In genomic region chr13:52412128-52412527, GRCh38 we compare ENCODE assay signal across 26 cellular contexts. TPM values are rescaled to one million over a fixed set of nuclear protein-coding genes. Genes with fewer than 3 reads are reported as not detected.
DNase-seq lines count a peak whose midpoint lies in the region; ATAC-seq and TF ChIP-seq lines count a peak whose summit lies in the region.
"Had no signal": no experiment of that assay in that cellular context is flagged by ENCODE, and none has a peak within 500 bp of the region (broad histone marks: within the 10 kb centered on the region; RNA-seq: fewer than 3 reads in every experiment).

No MANE protein-coding gene starts in this region.

- TF ChIP-seq CTCF in HEK293 (tag by site-specific recombination; IDR thresholded peaks at IDR 0.05) = no peak
- no peak for TF ChIP-seq CTCF in endothelial cell (IDR thresholded peaks at IDR 0.05; ENCODE audit: unreplicated experiment)
- no peak for TF ChIP-seq CTCF in nephron (IDR thresholded peaks at IDR 0.05; ENCODE audit: unreplicated experiment in 3 of 3)

- H3K27ac Mint-ChIP-seq in endothelial cell (ENCODE audit: unreplicated experiment) (peak overlapping the region; percentile 7), nephron (peak overlapping the region; percentile 32 to 83 (median 44))
- H3K27ac Mint-ChIP-seq: activated naive CD4-positive, alpha-beta T cell treated with anti-CD3 and anti-CD28 coated beads, Interleukin-2, amount 10 ng/mL, durations not matched to agents 7 days and 5 days had no signal

- H3K9me3 Mint-ChIP-seq in endothelial cell (ENCODE audit: unreplicated experiment) = no peaks in the 10 kb centered on the region
- no peaks in the 10 kb centered on the region for H3K9me3 Mint-ChIP-seq in nephron
- H3K9me3 Mint-ChIP-seq: activated naive CD4-positive, alpha-beta T cell treated with anti-CD3 and anti-CD28 coated beads, Interleukin-2, amount 10 ng/mL, durations not matched to agents 7 days and 5 days had no signal

- H3K27me3 ChIP-seq in ACC112 (ENCODE audit: insufficient read depth, low read length) = no peaks in the 10 kb centered on the region
- H3K27me3 ChIP-seq: ascending aorta, upper lobe of left lung had no signal

- peak overlapping the region; percentile 28 for H3K4me3 Mint-ChIP-seq in endothelial cell (ENCODE audit: unreplicated experiment)
- no peak overlapping the region for H3K4me3 Mint-ChIP-seq in nephron
- H3K4me3 Mint-ChIP-seq: activated naive CD4-positive, alpha-beta T cell treated with anti-CD3 and anti-CD28 coated beads, Interleukin-2, amount 10 ng/mL, durations not matched to agents 7 days and 5 days had no signal

- no peaks in the 10 kb centered on the region for H3K79me2 ChIP-seq in ACC112 (ENCODE audit: control insufficient read depth, insufficient read depth, low read length, unreplicated experiment)

- H3K4me1 ChIP-seq in ACC112 (ENCODE audit: control insufficient read depth, insufficient read depth, low read length, unreplicated experiment) (peaks cover 39% of the 10 kb centered on the region), HEK293 (ENCODE audit: control insufficient read depth, insufficient read depth, low read length) (no peaks in the 10 kb centered on the region)
- H3K4me1 ChIP-seq: ascending aorta, gastroesophageal sphincter, stomach, upper lobe of left lung had no signal

- CTCF ChIA-PET in HEK293 (lab: Yijun Ruan, JAX) = interaction anchor here (0.9 kb wide), 1 partner anchor 39 kb away, joined by 3 read pairs; no protein-coding TSS in a partner anchor

- H3K4me3 ChIP-seq in ACC112 (ENCODE audit: low read depth, low read length) (0 out of 2 replicates have a peak overlapping the region, but pooled peaks have one; percentile 4), HEK293 (ENCODE audit: low read depth, low read length) (no peak overlapping the region)
- H3K4me3 ChIP-seq: ascending aorta, gastroesophageal sphincter, lung, stomach, upper lobe of left lung had no signal

- H3K36me3 ChIP-seq in ACC112 (ENCODE audit: insufficient read depth, low read length) = peaks cover 2% of the 10 kb centered on the region; the same call in 1 of the 2 replicates
- H3K36me3 ChIP-seq in HEK293 (ENCODE audit: control insufficient read depth in 2 of 2, insufficient read depth in 1 of 2, low read length in 2 of 2) = peaks cover 0 to 22% of the 10 kb centered on the region in 2 experiments; a peak in 1 of 3 replicates

- no peak for ATAC-seq in HG03175 (IDR thresholded peaks at IDR 0.05; ENCODE audit: unreplicated experiment)
- no peak for ATAC-seq in HG02973 (IDR thresholded peaks at IDR 0.05; ENCODE audit: unreplicated experiment)
- ATAC-seq: gastroesophageal sphincter had no signal

- H3K9me3 ChIP-seq in HEK293 (ENCODE audit: control insufficient read depth, insufficient read depth, low read depth, low read length) = no peaks in the 10 kb centered on the region
- H3K9me3 ChIP-seq: ascending aorta, gastroesophageal sphincter, stomach, upper lobe of left lung had no signal

- H3K27ac ChIP-seq in ACC112 (ENCODE audit: low read depth, low read length) = peak overlapping the region; percentile 71
- H3K27ac ChIP-seq in HEK293 (ENCODE audit: extremely low read depth, low read depth, low read length) = no peak overlapping the region
- H3K27ac ChIP-seq: ascending aorta, gastroesophageal sphincter, stomach had no signal

- H3K36me3 Mint-ChIP-seq in endothelial cell (ENCODE audit: low read depth, unreplicated experiment) (peaks cover 22% of the 10 kb centered on the region), nephron (ENCODE audit: low read depth) (peaks cover 35% of the 10 kb centered on the region)

- DNase-seq in endothelial cell (ENCODE audit: low spot score) (no peak), DMS 273 (lab: John Stamatoyannopoulos, UW; ENCODE audit: unreplicated experiment) (no peak)
- no peak for DNase-seq in activated naive CD4-positive, alpha-beta T cell treated with Interleukin-2 at 50 U/mL for 16 hours
- DNase-seq: activated CD4-positive, alpha-beta T cell treated with anti-CD3 and anti-CD28 coated beads, Interleukin-2, amount 50 U/mL, for 48 hours; activated CD4-positive, CD25-positive, alpha-beta regulatory T cell; activated naive CD4-positive, alpha-beta T cell treated with anti-CD3 and anti-CD28 coated beads, Interleukin-2, amount 10 ng/mL, durations not matched to agents 7 days and 5 days; cerebellar nuclear complex; DMS153; GDM1; KG1; kidney; NCI-H2227 treated with DMSO at 0.1 percent for 48 hours; NCI-H774; nucleus accumbens; retina; stomach; T-helper 9 cell; upper lobe of left lung had no signal

- POLR2A ChIA-PET in HEK293 (lab: Yijun Ruan, JAX) = no interaction called here

- peaks cover 4% of the 10 kb centered on the region for H3K27me3 Mint-ChIP-seq in endothelial cell (ENCODE audit: unreplicated experiment)
- H3K27me3 Mint-ChIP-seq in nephron (ENCODE audit: low read depth) = peaks cover 3% of the 10 kb centered on the region

- H2AFZ ChIP-seq in ACC112 (ENCODE audit: low read length, unreplicated experiment) = no peak overlapping the region

- H3K4me1 Mint-ChIP-seq in endothelial cell (ENCODE audit: unreplicated experiment) = peaks cover 52% of the 10 kb centered on the region
- no peaks in the 10 kb centered on the region for H3K4me1 Mint-ChIP-seq in nephron
- H3K4me1 Mint-ChIP-seq: activated naive CD4-positive, alpha-beta T cell treated with anti-CD3 and anti-CD28 coated beads, Interleukin-2, amount 10 ng/mL, durations not matched to agents 7 days and 5 days had no signal

TF ChIP-seq in HEK293, 187 proteins besides CTCF, POLR2A, EP300 and RAD21 (continues in another document):
- TF ChIP-seq EGR2 (tag by site-specific recombination; IDR thresholded peaks at IDR 0.05; ENCODE audit: low read depth) (peak; percentile 38; the same call in 1 of the 2 replicates), TCF7L2 (IDR thresholded peaks at IDR 0.05; ENCODE audit: borderline replicate concordance, low read depth, low read length) (no peak), WT1 (tag by site-specific recombination; IDR thresholded peaks at IDR 0.05) (no peak), SALL2 (tag by site-specific recombination; IDR thresholded peaks at IDR 0.05; ENCODE audit: borderline replicate concordance) (no peak), OSR2 (tag by site-specific recombination; IDR thresholded peaks at IDR 0.05) (no peak), PRDM1 (tag by site-specific recombination; IDR thresholded peaks at IDR 0.05) (peak; percentile 74), ZNF2 (tag by site-specific recombination; IDR thresholded peaks at IDR 0.05) (no peak), KLF17 (tag by site-specific recombination; IDR thresholded peaks at IDR 0.05) (no peak)
- TF ChIP-seq, protein P1, sequence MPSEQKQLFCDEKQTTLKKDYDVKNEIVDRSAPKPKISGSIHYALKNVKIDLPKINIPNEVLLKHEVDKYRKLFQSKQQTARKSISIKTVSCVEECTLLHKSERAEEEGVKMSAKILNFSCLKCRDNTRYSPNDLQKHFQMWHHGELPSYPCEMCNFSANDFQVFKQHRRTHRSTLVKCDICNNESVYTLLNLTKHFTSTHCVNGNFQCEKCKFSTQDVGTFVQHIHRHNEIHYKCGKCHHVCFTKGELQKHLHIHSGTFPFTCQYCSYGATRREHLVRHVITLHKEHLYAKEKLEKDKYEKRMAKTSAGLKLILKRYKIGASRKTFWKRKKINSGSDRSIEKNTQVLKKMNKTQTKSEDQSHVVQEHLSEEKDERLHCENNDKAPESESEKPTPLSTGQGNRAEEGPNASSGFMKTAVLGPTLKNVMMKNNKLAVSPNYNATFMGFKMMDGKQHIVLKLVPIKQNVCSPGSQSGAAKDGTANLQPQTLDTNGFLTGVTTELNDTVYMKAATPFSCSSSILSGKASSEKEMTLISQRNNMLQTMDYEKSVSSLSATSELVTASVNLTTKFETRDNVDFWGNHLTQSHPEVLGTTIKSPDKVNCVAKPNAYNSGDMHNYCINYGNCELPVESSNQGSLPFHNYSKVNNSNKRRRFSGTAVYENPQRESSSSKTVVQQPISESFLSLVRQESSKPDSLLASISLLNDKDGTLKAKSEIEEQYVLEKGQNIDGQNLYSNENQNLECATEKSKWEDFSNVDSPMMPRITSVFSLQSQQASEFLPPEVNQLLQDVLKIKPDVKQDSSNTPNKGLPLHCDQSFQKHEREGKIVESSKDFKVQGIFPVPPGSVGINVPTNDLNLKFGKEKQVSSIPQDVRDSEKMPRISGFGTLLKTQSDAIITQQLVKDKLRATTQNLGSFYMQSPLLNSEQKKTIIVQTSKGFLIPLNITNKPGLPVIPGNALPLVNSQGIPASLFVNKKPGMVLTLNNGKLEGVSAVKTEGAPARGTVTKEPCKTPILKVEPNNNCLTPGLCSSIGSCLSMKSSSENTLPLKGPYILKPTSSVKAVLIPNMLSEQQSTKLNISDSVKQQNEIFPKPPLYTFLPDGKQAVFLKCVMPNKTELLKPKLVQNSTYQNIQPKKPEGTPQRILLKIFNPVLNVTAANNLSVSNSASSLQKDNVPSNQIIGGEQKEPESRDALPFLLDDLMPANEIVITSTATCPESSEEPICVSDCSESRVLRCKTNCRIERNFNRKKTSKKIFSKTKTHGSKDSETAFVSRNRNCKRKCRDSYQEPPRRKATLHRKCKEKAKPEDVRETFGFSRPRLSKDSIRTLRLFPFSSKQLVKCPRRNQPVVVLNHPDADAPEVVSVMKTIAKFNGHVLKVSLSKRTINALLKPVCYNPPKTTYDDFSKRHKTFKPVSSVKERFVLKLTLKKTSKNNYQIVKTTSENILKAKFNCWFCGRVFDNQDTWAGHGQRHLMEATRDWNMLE (tag by site-specific recombination; conservative IDR thresholded peaks at IDR 0.05; ENCODE audit: low read depth) = no peak
- TF ChIP-seq, protein P2, sequence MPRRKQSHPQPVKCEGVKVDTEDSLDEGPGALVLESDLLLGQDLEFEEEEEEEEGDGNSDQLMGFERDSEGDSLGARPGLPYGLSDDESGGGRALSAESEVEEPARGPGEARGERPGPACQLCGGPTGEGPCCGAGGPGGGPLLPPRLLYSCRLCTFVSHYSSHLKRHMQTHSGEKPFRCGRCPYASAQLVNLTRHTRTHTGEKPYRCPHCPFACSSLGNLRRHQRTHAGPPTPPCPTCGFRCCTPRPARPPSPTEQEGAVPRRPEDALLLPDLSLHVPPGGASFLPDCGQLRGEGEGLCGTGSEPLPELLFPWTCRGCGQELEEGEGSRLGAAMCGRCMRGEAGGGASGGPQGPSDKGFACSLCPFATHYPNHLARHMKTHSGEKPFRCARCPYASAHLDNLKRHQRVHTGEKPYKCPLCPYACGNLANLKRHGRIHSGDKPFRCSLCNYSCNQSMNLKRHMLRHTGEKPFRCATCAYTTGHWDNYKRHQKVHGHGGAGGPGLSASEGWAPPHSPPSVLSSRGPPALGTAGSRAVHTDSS (tag by site-specific recombination; IDR thresholded peaks at IDR 0.05) = no peak

RNA-seq across cellular contexts. Expression of gene THSD1, which starts 6.2 kb away (rescaled TPM):
- total RNA-seq in endothelial cell (ENCODE audit: unreplicated experiment) = 346 TPM

RNA-seq across cellular contexts. Expression of gene VPS36, which starts 38.3 kb away (rescaled TPM):
- 51.6 TPM for total RNA-seq in endothelial cell (ENCODE audit: unreplicated experiment)

RNA-seq across cellular contexts. Expression of gene CKAP2, which starts 43.1 kb away (rescaled TPM):
- total RNA-seq in endothelial cell (ENCODE audit: unreplicated experiment) = 58.1 TPM
